18 cellular contexts compared by ENCODE assay signal in the genomic region with DNA sequence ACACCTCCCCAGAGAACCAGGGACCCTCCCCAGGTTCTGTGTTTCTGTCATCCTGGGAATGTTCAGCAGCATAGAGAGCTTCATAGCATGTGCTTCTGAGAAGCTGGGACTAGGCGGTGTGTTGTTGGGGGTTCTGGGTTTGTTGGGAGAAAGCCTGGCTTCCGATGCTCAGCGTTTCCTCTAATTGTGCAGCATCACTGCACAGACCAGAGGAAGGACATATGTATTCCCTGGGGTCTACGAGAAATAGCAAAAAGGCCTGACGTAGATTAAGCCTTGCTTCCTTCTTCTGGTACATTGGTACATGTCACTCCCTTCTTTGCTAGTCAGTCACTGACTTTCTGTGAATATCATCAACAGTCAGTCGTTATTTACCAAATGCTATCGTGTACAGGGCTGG.
"Had no signal": no experiment of that assay in that cellular context is flagged by ENCODE, and none has a peak within 500 bp of the region (broad histone marks: within the 10 kb centered on the region; RNA-seq: fewer than 3 reads in every experiment).

No MANE protein-coding gene starts in this region.

- H3K9me3 ChIP-seq: prostate gland, testis had no signal

- H3K27ac ChIP-seq: cardiac muscle cell, hepatocyte, prostate gland, testis had no signal

- ATAC-seq: activated CD4-positive, CD25-positive, alpha-beta regulatory T cell treated with anti-CD3 and anti-CD28 coated beads, Interleukin-2, amount 50 U/mL, for 24 hours; activated CD8-positive, alpha-beta T cell treated with anti-CD3 and anti-CD28 coated beads for 36 hours; activated T-cell treated with anti-CD3 and anti-CD28 coated beads, Interleukin-2, amount 50 U/mL, for 72 hours; sciatic nerve had no signal

- FAIRE-seq: astrocyte, colon, endothelial cell of umbilical vein had no signal

- H3K27me3 ChIP-seq: cardiac muscle cell, hepatocyte, testis had no signal

- H3K4me3 Mint-ChIP-seq: activated CD8-positive, alpha-beta T cell treated with anti-CD3 and anti-CD28 coated beads for 36 hours; activated T-cell treated with anti-CD3 and anti-CD28 coated beads, Interleukin-2, amount 50 U/mL, for 72 hours; stimulated activated naive CD8-positive, alpha-beta T cell treated with anti-CD3 and anti-CD28 coated beads, Interleukin-15, Interleukin-2, amounts not matched to agents 100 ng/mL and 50 ng/mL, for 24 hours had no signal

- H3K27me3 Mint-ChIP-seq: activated CD8-positive, alpha-beta T cell treated with anti-CD3 and anti-CD28 coated beads for 36 hours; stimulated activated naive CD8-positive, alpha-beta T cell treated with anti-CD3 and anti-CD28 coated beads, Interleukin-15, Interleukin-2, amounts not matched to agents 100 ng/mL and 50 ng/mL, for 24 hours had no signal

- H3K36me3 ChIP-seq: cardiac muscle cell, prostate gland had no signal

- H3K4me1 ChIP-seq: prostate gland, testis had no signal

- DNase-seq: activated CD8-positive, alpha-beta memory T cell treated with anti-CD3 and anti-CD28 coated beads, Interleukin-2, amount 50 U/mL, for 4 hours; activated CD8-positive, alpha-beta T cell treated with anti-CD3 and anti-CD28 coated beads for 36 hours; activated gamma-delta T cell treated with Interleukin-2 at 50 U/mL for 16 hours; activated T-cell treated with anti-CD3 and anti-CD28 coated beads, Interleukin-2, amount 50 U/mL, for 72 hours; effector CD4-positive, alpha-beta T cell; foreskin melanocyte; midbrain; stimulated activated CD4-positive, alpha-beta T cell treated with anti-CD3 and anti-CD28 coated beads, Interleukin-2, amount 100 ng/mL, for 24 hours; testis had no signal

- H3K4me3 ChIP-seq: cardiac muscle cell, hepatocyte, prostate gland, testis had no signal

- H3K27ac Mint-ChIP-seq: activated CD8-positive, alpha-beta T cell treated with anti-CD3 and anti-CD28 coated beads for 36 hours; activated T-cell treated with anti-CD3 and anti-CD28 coated beads, Interleukin-2, amount 50 U/mL, for 72 hours; stimulated activated naive CD8-positive, alpha-beta T cell treated with anti-CD3 and anti-CD28 coated beads, Interleukin-15, Interleukin-2, amounts not matched to agents 100 ng/mL and 50 ng/mL, for 24 hours had no signal
